In genomic region chr7:40983106-40983505, GRCh38 we compare ENCODE assay signal across 23 cellular contexts.
"Had no signal": no experiment of that assay in that cellular context is flagged by ENCODE, and none has a peak within 500 bp of the region (broad histone marks: within the 10 kb centered on the region; RNA-seq: fewer than 3 reads in every experiment).

No MANE protein-coding gene starts in this region.

- H3K27ac ChIP-seq: cardiac muscle cell, psoas muscle, skin epidermis, vagina had no signal

- H3K27me3 Mint-ChIP-seq: activated naive CD8-positive, alpha-beta T cell treated with anti-CD3 and anti-CD28 coated beads, Interleukin-2, amount 10 ng/mL, durations not matched to agents 7 days and 5 days; dendritic cell treated with granulocyte-macrophage colony-stimulating factor and Interleukin-4, amounts not matched to agents 40 ng/mL and 50 ng/mL, for 4 days; stimulated activated naive CD8-positive, alpha-beta T cell treated with anti-CD3 and anti-CD28 coated beads, Interleukin-15, amount 100 ng/mL, for 72 hours had no signal

- H3K4me1 Mint-ChIP-seq: activated naive CD8-positive, alpha-beta T cell treated with anti-CD3 and anti-CD28 coated beads, Interleukin-2, amount 10 ng/mL, durations not matched to agents 7 days and 5 days; immature natural killer cell; stimulated activated effector memory CD8-positive, alpha-beta T cell treated with anti-CD3 and anti-CD28 coated beads, Interleukin-12 subunit alpha, Interleukin-12 subunit beta, amount 100 ng/mL, for 72 hours; stimulated activated naive CD8-positive, alpha-beta T cell treated with anti-CD3 and anti-CD28 coated beads, Interleukin-15, amount 100 ng/mL, for 72 hours had no signal

- H3K27me3 ChIP-seq: cardiac muscle cell, tibial nerve, vagina had no signal

- H3K36me3 ChIP-seq: cardiac muscle cell, tibial nerve, vagina had no signal

- H3K4me3 ChIP-seq: cardiac muscle cell, psoas muscle, skin epidermis, tibial nerve, vagina had no signal

- H3K36me3 Mint-ChIP-seq: activated naive CD8-positive, alpha-beta T cell treated with anti-CD3 and anti-CD28 coated beads, Interleukin-2, amount 10 ng/mL, durations not matched to agents 7 days and 5 days; immature natural killer cell; stimulated activated effector memory CD8-positive, alpha-beta T cell treated with anti-CD3 and anti-CD28 coated beads, Interleukin-12 subunit alpha, Interleukin-12 subunit beta, amount 100 ng/mL, for 72 hours had no signal

- H3K9me3 ChIP-seq: psoas muscle, tibial nerve, vagina had no signal

- DNase-seq: activated CD4-positive, alpha-beta T cell treated with anti-CD3 and anti-CD28 coated beads for 4 hours; activated CD4-positive, alpha-beta T cell treated with anti-CD3 and anti-CD28 coated beads, Interleukin-2, amount 50 U/mL, for 48 hours; activated CD4-positive, CD25-positive, alpha-beta regulatory T cell; activated effector memory CD4-positive, alpha-beta T cell treated with Interleukin-2 at 50 U/mL for 16 hours; activated naive CD4-positive, alpha-beta T cell treated with anti-CD3 and anti-CD28 coated beads for 36 hours; activated naive CD8-positive, alpha-beta T cell treated with anti-CD3 and anti-CD28 coated beads, Interleukin-2, amount 10 ng/mL, durations not matched to agents 7 days and 5 days; activated T-cell treated with anti-CD3 and anti-CD28 coated beads, Interleukin-2, amount 50 U/mL, for 72 hours; effector memory CD4-positive, alpha-beta T cell; immature natural killer cell; left ventricle myocardium superior; mammary epithelial cell; midbrain; psoas muscle; right cardiac atrium; stimulated activated CD4-positive, alpha-beta T cell treated with anti-CD3 and anti-CD28 coated beads, Interleukin-2, amount 100 ng/mL, for 24 hours; stimulated activated naive CD8-positive, alpha-beta T cell treated with anti-CD3 and anti-CD28 coated beads, Interleukin-15, amount 100 ng/mL, for 72 hours; T1000 had no signal

- ATAC-seq: activated T-cell treated with anti-CD3 and anti-CD28 coated beads, Interleukin-2, amount 50 U/mL, for 72 hours; left ventricle myocardium superior; right cardiac atrium; stimulated activated effector memory CD8-positive, alpha-beta T cell treated with anti-CD3 and anti-CD28 coated beads, Interleukin-12 subunit alpha, Interleukin-12 subunit beta, amount 100 ng/mL, for 72 hours; stimulated activated naive CD8-positive, alpha-beta T cell treated with anti-CD3 and anti-CD28 coated beads, Interleukin-15, amount 100 ng/mL, for 72 hours had no signal

- H3K4me1 ChIP-seq: psoas muscle, tibial nerve, vagina had no signal

- H3K4me3 Mint-ChIP-seq: activated naive CD4-positive, alpha-beta T cell treated with anti-CD3 and anti-CD28 coated beads for 36 hours; activated naive CD8-positive, alpha-beta T cell treated with anti-CD3 and anti-CD28 coated beads, Interleukin-2, amount 10 ng/mL, durations not matched to agents 7 days and 5 days; activated T-cell treated with anti-CD3 and anti-CD28 coated beads, Interleukin-2, amount 50 U/mL, for 72 hours; dendritic cell treated with granulocyte-macrophage colony-stimulating factor and Interleukin-4, amounts not matched to agents 40 ng/mL and 50 ng/mL, for 4 days; immature natural killer cell; stimulated activated effector memory CD8-positive, alpha-beta T cell treated with anti-CD3 and anti-CD28 coated beads, Interleukin-12 subunit alpha, Interleukin-12 subunit beta, amount 100 ng/mL, for 72 hours; stimulated activated naive CD8-positive, alpha-beta T cell treated with anti-CD3 and anti-CD28 coated beads, Interleukin-15, amount 100 ng/mL, for 72 hours had no signal

- H3K27ac Mint-ChIP-seq: activated naive CD4-positive, alpha-beta T cell treated with anti-CD3 and anti-CD28 coated beads for 36 hours; activated naive CD8-positive, alpha-beta T cell treated with anti-CD3 and anti-CD28 coated beads, Interleukin-2, amount 10 ng/mL, durations not matched to agents 7 days and 5 days; activated T-cell treated with anti-CD3 and anti-CD28 coated beads, Interleukin-2, amount 50 U/mL, for 72 hours; dendritic cell treated with granulocyte-macrophage colony-stimulating factor and Interleukin-4, amounts not matched to agents 40 ng/mL and 50 ng/mL, for 4 days; immature natural killer cell; stimulated activated effector memory CD8-positive, alpha-beta T cell treated with anti-CD3 and anti-CD28 coated beads, Interleukin-12 subunit alpha, Interleukin-12 subunit beta, amount 100 ng/mL, for 72 hours; stimulated activated naive CD8-positive, alpha-beta T cell treated with anti-CD3 and anti-CD28 coated beads, Interleukin-15, amount 100 ng/mL, for 72 hours had no signal
